Comparison of ENCODE assay signal across 14 cellular contexts in genomic region chrX:72470593-72471310, GRCh38.
A peak's percentile ranks its signal among the peaks of the same experiment; 100 is the strongest.
DNase-seq lines count a peak whose midpoint lies in the region; ATAC-seq, FAIRE-seq and TF ChIP-seq lines count a peak whose summit lies in the region.
"Had no signal": no experiment of that assay in that cellular context is flagged by ENCODE, and none has a peak within 500 bp of the region (broad histone marks: within the 10 kb centered on the region; RNA-seq: fewer than 3 reads in every experiment).

No MANE protein-coding gene starts in this region.

- POLR2A ChIA-PET in HepG2 (lab: Yijun Ruan, JAX) = no interaction called here

- H3K4me3 ChIP-seq in HepG2 (replicated peaks in 1 of 3; ENCODE audit: insufficient read depth in 1 of 3, low read depth in 2 of 3, low read length in 3 of 3) = no peak overlapping the region
- no peak overlapping the region for H3K4me3 ChIP-seq in right lobe of liver

- ATAC-seq in HepG2 (no peak), right lobe of liver (no peak), sciatic nerve (no peak)

- H3K9ac ChIP-seq in HepG2 (ENCODE audit: insufficient read depth, low read depth, low read length) = no peak overlapping the region

- no TSS peak for BruUV-seq in HepG2 (replicated peaks; lab: Mats Ljungman, UMichigan)

- 93% methylated on average over 2 of the region's 2 CpGs for WGBS in HepG2 (ENCODE audit: low lambda C conversion rate)
- 85% methylated on average over 2 of the region's 2 CpGs for WGBS in right lobe of liver (ENCODE audit: insufficient coverage, low coverage, low lambda C conversion rate, missing lambda C conversion rate)

- intact Hi-C loops in HepG2 (cut with micrococcal nuclease; ENCODE audit: unreplicated experiment) (no loop called here), right lobe of liver (cut with DNase I) (no loop called here), sciatic nerve (cut with DNase I) (no loop called here)

- H3K4me2 ChIP-seq in HepG2 (ENCODE audit: low read depth, low read length) = no peak overlapping the region

- TF ChIP-seq EP300 in HepG2 (IDR thresholded peaks at IDR 0.05; ENCODE audit: low read depth in 2 of 2, low read length in 2 of 2) (no peak), HepG2 (CRISPR knock-in tag; IDR thresholded peaks at IDR 0.05; ENCODE audit: borderline replicate concordance) (no peak)

- H3K79me2 ChIP-seq in HepG2 (ENCODE audit: insufficient read depth, low read length) = no peaks in the 10 kb centered on the region

- CTCF ChIA-PET in HepG2 (lab: Yijun Ruan, JAX; ENCODE audit: low intra/inter-chr PET ratio, low total read pairs) = no interaction called here

- in situ Hi-C loops in HepG2 (cut with HindIII; ENCODE audit: extremely low pct_ligation_motif_present, low pct_unique_long_range_greater_than_20kb) = no loop called here

- no peak overlapping the region for H3K27ac ChIP-seq in HepG2 (ENCODE audit: extremely low read length, insufficient read depth, low read length)
- no peak overlapping the region for H3K27ac ChIP-seq in right lobe of liver
- H3K27ac ChIP-seq: C4-2B had no signal

- H3K36me3 ChIP-seq in HepG2 (replicated peaks in 1 of 2; ENCODE audit: control insufficient read depth in 1 of 2, insufficient read depth in 2 of 2, low read length in 2 of 2) (no peaks in the 10 kb centered on the region), right lobe of liver (no peaks in the 10 kb centered on the region)

- TF ChIP-seq POLR2A in HepG2 (IDR thresholded peaks at IDR 0.05; ENCODE audit: insufficient read depth in 1 of 2, low read depth in 2 of 2, low read length in 2 of 2) = no peak
- TF ChIP-seq POLR2A in right lobe of liver (IDR thresholded peaks at IDR 0.05) = no peak

- no peak for TF ChIP-seq RAD21 in HepG2 (CRISPR knock-in tag; IDR thresholded peaks at IDR 0.05)

- H3K4me1 ChIP-seq in HepG2 (ENCODE audit: insufficient read depth, low read length) = no peaks in the 10 kb centered on the region
- H3K4me1 ChIP-seq in right lobe of liver = no peaks in the 10 kb centered on the region

- DNase-seq in HepG2 (ENCODE audit: low spot score) = no peak
- DNase-seq in right lobe of liver = no peak
- peak; percentile 74 for DNase-seq in OCI-M1 (lab: John Stamatoyannopoulos, UW)
- no peak for DNase-seq in SHP77 treated with DMSO at 0.1 percent for 48 hours (lab: John Stamatoyannopoulos, UW)
- no peak for DNase-seq in globus pallidus (ENCODE audit: low spot score)
- no peak for DNase-seq in sciatic nerve (ENCODE audit: low spot score)
- DNase-seq: CD4-positive, alpha-beta memory T cell; DMS53; GF-D8; HCEC 1CT; IMR-90; KG1 had no signal

- no peak overlapping the region for H2AFZ ChIP-seq in HepG2 (ENCODE audit: low read length)

- peak; percentile 8 for FAIRE-seq in HepG2 (lab: Jason Lieb, UNC)
- peak; percentile 79 for FAIRE-seq in colon (lab: Jason Lieb, UNC)

- TF ChIP-seq CTCF in HepG2 (CRISPR knock-in tag; IDR thresholded peaks at IDR 0.05) = no peak
- no peak for TF ChIP-seq CTCF in right lobe of liver (IDR thresholded peaks at IDR 0.05)

- H3K27me3 ChIP-seq in HepG2 (ENCODE audit: control insufficient read depth in 1 of 2, insufficient read depth in 2 of 2, low read length in 2 of 2) (no peaks in the 10 kb centered on the region), right lobe of liver (no peaks in the 10 kb centered on the region)

- no peaks in the 10 kb centered on the region for H4K20me1 ChIP-seq in HepG2 (ENCODE audit: insufficient read depth, low read length)

- H3K9me3 ChIP-seq in HepG2 (ENCODE audit: low read length) (no peaks in the 10 kb centered on the region), right lobe of liver (no peaks in the 10 kb centered on the region)

TF ChIP-seq in HepG2, 621 proteins besides CTCF, POLR2A, EP300 and RAD21:
- TF ChIP-seq NR3C1 (CRISPR knock-in tag; IDR thresholded peaks at IDR 0.05) = no peak
- no peak for TF ChIP-seq SP4 (CRISPR knock-in tag; IDR thresholded peaks at IDR 0.05)
- TF ChIP-seq SOX13 (IDR thresholded peaks at IDR 0.05) = no peak
- TF ChIP-seq SOX13 (CRISPR knock-in tag; conservative IDR thresholded peaks at IDR 0.05 in 1 of 2, IDR thresholded peaks at IDR 0.05 in 1 of 2) = no peak
- TF ChIP-seq ZNF253 (CRISPR knock-in tag; IDR thresholded peaks at IDR 0.05; ENCODE audit: borderline replicate concordance) = no peak
- no peak for TF ChIP-seq FOXP1 (IDR thresholded peaks at IDR 0.05)
- no peak for TF ChIP-seq FOXP1 (CRISPR knock-in tag; IDR thresholded peaks at IDR 0.05)
- no peak for TF ChIP-seq GLMP (CRISPR knock-in tag; IDR thresholded peaks at IDR 0.05; ENCODE audit: borderline replicate concordance)
- no peak for TF ChIP-seq ZFP36L1 (CRISPR knock-in tag; IDR thresholded peaks at IDR 0.05)
- no peak for TF ChIP-seq ZNF776 (CRISPR knock-in tag; IDR thresholded peaks at IDR 0.05)
- no peak for TF ChIP-seq KDM2A (CRISPR knock-in tag; IDR thresholded peaks at IDR 0.05; ENCODE audit: borderline replicate concordance, low read depth)
- TF ChIP-seq NFIC (IDR thresholded peaks at IDR 0.05; ENCODE audit: low read length) = no peak
